Comparison of ENCODE assay signal across 17 cellular contexts in the genomic region with DNA sequence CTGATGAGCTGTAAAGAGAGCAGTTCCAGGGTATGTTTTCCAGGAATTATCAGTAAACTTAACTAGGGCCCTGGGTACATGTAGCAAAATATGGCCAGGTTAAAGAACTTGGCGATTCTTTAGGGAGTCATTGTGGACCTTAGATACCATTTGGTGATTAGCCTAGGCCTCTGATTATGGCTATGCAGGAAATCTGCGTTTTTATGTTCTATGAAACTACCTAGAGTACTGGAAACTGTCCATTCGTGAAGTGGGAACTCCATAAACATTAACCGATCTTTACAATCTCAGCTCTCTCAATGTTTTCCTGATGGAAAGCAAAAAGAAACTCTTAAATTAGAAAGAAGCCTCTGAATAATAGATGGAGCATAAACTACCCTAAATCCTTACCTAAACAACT.
DNase-seq lines count a peak whose midpoint lies in the region; ATAC-seq and TF ChIP-seq lines count a peak whose summit lies in the region.
"Had no signal": no experiment of that assay in that cellular context is flagged by ENCODE, and none has a peak within 500 bp of the region (broad histone marks: within the 10 kb centered on the region; RNA-seq: fewer than 3 reads in every experiment).

No MANE protein-coding gene starts in this region.

- peaks cover 10% of the 10 kb centered on the region for H3K4me1 ChIP-seq in hepatocyte (ENCODE audit: insufficient read depth)
- peaks cover 3 to 5% of the 10 kb centered on the region in 2 donors for H3K4me1 ChIP-seq in mucosa of rectum (ENCODE audit: control insufficient read depth in 2 of 2, insufficient read depth in 2 of 2, low read length in 2 of 2)
- H3K4me1 ChIP-seq in transverse colon = peaks cover 0 to 23% (median 8%) of the 10 kb centered on the region in 4 donors
- H3K4me1 ChIP-seq in gastroesophageal sphincter = peaks cover 0 to 9% (median 0%) of the 10 kb centered on the region in 3 donors

- TF ChIP-seq CTCF in VCaP (conservative IDR thresholded peaks at IDR 0.05) (no peak), hepatocyte (IDR thresholded peaks at IDR 0.05; ENCODE audit: poor library complexity) (no peak), transverse colon (IDR thresholded peaks at IDR 0.05) (no peak), gastroesophageal sphincter (IDR thresholded peaks at IDR 0.05) (no peak)

- no peak overlapping the region for H2AFZ ChIP-seq in hepatocyte

- H3K9ac ChIP-seq in mucosa of rectum (ENCODE audit: low read depth in 1 of 2, low read length in 2 of 2) = no peak overlapping the region
- H3K9ac ChIP-seq: KMS-11 had no signal

- in situ Hi-C loops in transverse colon (cut with MboI; ENCODE audit: low pct_ligation_motif_present in 1 of 4, low pct_unique_long_range_greater_than_20kb in 1 of 4, low sequenced_read_pairs in 3 of 4) = no loop called here

- ATAC-seq in gastroesophageal sphincter = no peak
- ATAC-seq: CD8-positive, alpha-beta T cell had no signal

- no peaks in the 10 kb centered on the region for H3K27me3 ChIP-seq in hepatocyte
- H3K27me3 ChIP-seq in mucosa of rectum (ENCODE audit: control insufficient read depth in 2 of 2, insufficient read depth in 2 of 2, low read length in 2 of 2) = no peaks in the 10 kb centered on the region
- no peaks in the 10 kb centered on the region for H3K27me3 ChIP-seq in transverse colon
- H3K27me3 ChIP-seq in gastroesophageal sphincter = no peaks in the 10 kb centered on the region

- H3K27ac ChIP-seq in VCaP = peak overlapping the region; percentile 36
- H3K27ac ChIP-seq in hepatocyte = peak overlapping the region; percentile 3
- peak overlapping the region; percentile 46 to 47 for H3K27ac ChIP-seq in mucosa of rectum (ENCODE audit: low read depth in 2 of 2, low read length in 2 of 2)
- H3K27ac ChIP-seq in transverse colon = peak overlapping the region; percentile 58 to 64 (median 62)
- H3K27ac ChIP-seq in gastroesophageal sphincter = no peak overlapping the region
- H3K27ac ChIP-seq: C4-2B, KMS-11 had no signal

- peaks cover 5% of the 10 kb centered on the region for H3K79me2 ChIP-seq in hepatocyte

- H3K36me3 ChIP-seq in hepatocyte (replicated peaks; ENCODE audit: insufficient read depth, low read depth) (no peaks in the 10 kb centered on the region), mucosa of rectum (ENCODE audit: control insufficient read depth in 2 of 2, insufficient read depth in 2 of 2, low read length in 2 of 2) (peaks cover 8 to 16% of the 10 kb centered on the region in 2 donors), transverse colon (peaks cover 0 to 10% (median 0%) of the 10 kb centered on the region in 4 donors), gastroesophageal sphincter (peaks cover 0 to 5% of the 10 kb centered on the region in 2 donors)

- H3K4me3 ChIP-seq in hepatocyte (no peak overlapping the region), mucosa of rectum (ENCODE audit: low read length in 2 of 2) (no peak overlapping the region), transverse colon (no peak overlapping the region), gastroesophageal sphincter (no peak overlapping the region)

- H4K20me1 ChIP-seq in hepatocyte (ENCODE audit: insufficient read depth, poor library complexity, severe bottlenecking) = no peaks in the 10 kb centered on the region

- no peak overlapping the region for H3K4me2 ChIP-seq in hepatocyte
- H3K4me2 ChIP-seq: KMS-11 had no signal

- no peaks in the 10 kb centered on the region for H3K9me2 ChIP-seq in hepatocyte (replicated peaks; ENCODE audit: insufficient read depth)

- no peak for TF ChIP-seq EP300 in transverse colon (IDR thresholded peaks at IDR 0.05; ENCODE audit: low read depth)
- TF ChIP-seq EP300 in gastroesophageal sphincter (IDR thresholded peaks at IDR 0.05) = no peak

- no peak for TF ChIP-seq POLR2A in transverse colon (IDR thresholded peaks at IDR 0.05)
- TF ChIP-seq POLR2A in gastroesophageal sphincter (IDR thresholded peaks at IDR 0.05) = no peak

- 47% methylated on average over 4 of the region's 4 CpGs for WGBS in hepatocyte (ENCODE audit: low lambda C conversion rate, missing lambda C conversion rate)
- 43 to 46% methylated on average over 3 to 4 of the region's 4 CpGs for WGBS in transverse colon (ENCODE audit: low coverage in 1 of 2), 2 donors
- 57 to 69% methylated on average over 4 of the region's 4 CpGs for WGBS in gastroesophageal sphincter (ENCODE audit: low coverage in 1 of 2), 2 donors

- intact Hi-C loops in transverse colon (cut with DNase I; ENCODE audit: low total_unique reads) = no loop called here

- no peaks in the 10 kb centered on the region for H3K9me3 ChIP-seq in hepatocyte (ENCODE audit: low read depth)
- H3K9me3 ChIP-seq in mucosa of rectum (ENCODE audit: control insufficient read depth in 2 of 2, low read length in 2 of 2) = no peaks in the 10 kb centered on the region
- no peaks in the 10 kb centered on the region for H3K9me3 ChIP-seq in transverse colon
- no peaks in the 10 kb centered on the region for H3K9me3 ChIP-seq in gastroesophageal sphincter
- H3K9me3 ChIP-seq: Caco-2 had no signal

- DNase-seq in hepatocyte (ENCODE audit: low spot score) (no peak), transverse colon (no peak), NCI-H2227 (lab: John Stamatoyannopoulos, UW; ENCODE audit: unreplicated experiment) (no peak)
- no peak for DNase-seq in activated CD4-positive, alpha-beta T cell treated with anti-CD3 and anti-CD28 coated beads for 4 hours
- DNase-seq in stimulated activated CD4-positive, alpha-beta T cell treated with anti-CD3 and anti-CD28 coated beads, Interleukin-4, amount 100 ng/mL, for 4 hours = no peak
- DNase-seq: Caco-2; CD8-positive, alpha-beta T cell; HCEC 1CT; MM.1S; NCI-H2029; NCI-H526 treated with DMSO at 0.1 percent for 48 hours; SIG-M5 had no signal

Comparison
In these comparisons a context has a peak if more than half of its experiments do, and no peak if none do; other contexts are left out.
1. H3K27ac ChIP-seq: peak in VCaP (single experiment), hepatocyte (single experiment), mucosa of rectum (2 of 2) and transverse colon (4 of 4); none in gastroesophageal sphincter (0 of 4).